19 cellular contexts compared by ENCODE assay signal in genomic region chr13:106176103-106176502, GRCh38.
A peak's percentile ranks its signal among the peaks of the same experiment; 100 is the strongest.
DNase-seq lines count a peak whose midpoint lies in the region; ATAC-seq and TF ChIP-seq lines count a peak whose summit lies in the region.
"Had no signal": no experiment of that assay in that cellular context is flagged by ENCODE, and none has a peak within 500 bp of the region (broad histone marks: within the 10 kb centered on the region; RNA-seq: fewer than 3 reads in every experiment).

No MANE protein-coding gene starts in this region.

- no peak overlapping the region for H3K4me3 ChIP-seq in AG09309 (ENCODE audit: control insufficient read depth, low read depth, low read length)
- H3K4me3 ChIP-seq in SJCRH30: no peak overlapping the region
- H3K4me3 ChIP-seq: colonic mucosa, esophagus muscularis mucosa, stomach, uterus had no signal

- ATAC-seq in GM21737 (IDR thresholded peaks at IDR 0.05; ENCODE audit: unreplicated experiment): no peak
- ATAC-seq: activated CD8-positive, alpha-beta T cell treated with anti-CD3 and anti-CD28 coated beads for 36 hours; activated T-cell treated with anti-CD3 and anti-CD28 coated beads, Interleukin-2, amount 50 U/mL, for 72 hours; naive thymus-derived CD4-positive, alpha-beta T cell had no signal

- H3K36me3 Mint-ChIP-seq in HFFc6 (ENCODE audit: low read depth): peaks cover 18% of the 10 kb centered on the region; the same call in 1 of the 2 replicates

- no peak overlapping the region for H3K27ac ChIP-seq in SJCRH30
- H3K27ac ChIP-seq: esophagus muscularis mucosa, stomach, uterus had no signal

- peaks cover 7% of the 10 kb centered on the region; the same call in 1 of the 2 replicates for H3K9me3 Mint-ChIP-seq in HFFc6
- H3K9me3 Mint-ChIP-seq: activated CD8-positive, alpha-beta T cell treated with anti-CD3 and anti-CD28 coated beads for 36 hours; activated T-cell treated with anti-CD3 and anti-CD28 coated beads, Interleukin-2, amount 50 U/mL, for 72 hours had no signal

- H3K27me3 Mint-ChIP-seq in HFFc6 (ENCODE audit: insufficient read depth): peaks cover 3% of the 10 kb centered on the region; the same call in 1 of the 2 replicates
- H3K27me3 Mint-ChIP-seq: activated CD8-positive, alpha-beta T cell treated with anti-CD3 and anti-CD28 coated beads for 36 hours had no signal

- peak overlapping the region; percentile 71 for H3K4me3 Mint-ChIP-seq in HFFc6
- H3K4me3 Mint-ChIP-seq: activated CD8-positive, alpha-beta T cell treated with anti-CD3 and anti-CD28 coated beads for 36 hours; activated T-cell treated with anti-CD3 and anti-CD28 coated beads, Interleukin-2, amount 50 U/mL, for 72 hours; naive thymus-derived CD4-positive, alpha-beta T cell had no signal

- H3K36me3 ChIP-seq in SJCRH30: no peaks in the 10 kb centered on the region
- H3K36me3 ChIP-seq: colonic mucosa, esophagus muscularis mucosa, stomach, uterus had no signal

- peaks cover 31% of the 10 kb centered on the region for H3K4me1 Mint-ChIP-seq in HFFc6 (ENCODE audit: low read depth)
- H3K4me1 Mint-ChIP-seq: naive thymus-derived CD4-positive, alpha-beta T cell had no signal

- DNase-seq in AG09309 (ENCODE audit: low read depth) (peak; percentile 46), HFFc6 (peak; percentile 68), amniotic epithelial cell (ENCODE audit: low read depth) (peak; percentile 87), iris pigment epithelial cell (ENCODE audit: low read depth) (peak; percentile 49), SJCRH30 (no peak), activated gamma-delta T cell (lab: John Stamatoyannopoulos, UW) (no peak), germinal center (ENCODE audit: low spot score) (no peak)
- DNase-seq: activated CD8-positive, alpha-beta T cell treated with anti-CD3 and anti-CD28 coated beads for 36 hours; activated T-cell treated with anti-CD3 and anti-CD28 coated beads, Interleukin-2, amount 50 U/mL, for 72 hours; amygdala; colonic mucosa; KG1; naive thymus-derived CD4-positive, alpha-beta T cell; NCI-H146; NCI-H446; stomach; uterus had no signal

- no peaks in the 10 kb centered on the region for H3K9me3 ChIP-seq in SJCRH30 (replicated peaks)
- H3K9me3 ChIP-seq: colonic mucosa, uterus had no signal

- H3K27ac Mint-ChIP-seq in HFFc6: peak overlapping the region; percentile 77
- H3K27ac Mint-ChIP-seq: activated CD8-positive, alpha-beta T cell treated with anti-CD3 and anti-CD28 coated beads for 36 hours; activated T-cell treated with anti-CD3 and anti-CD28 coated beads, Interleukin-2, amount 50 U/mL, for 72 hours; naive thymus-derived CD4-positive, alpha-beta T cell had no signal

- TF ChIP-seq CTCF in AG09309 (IDR thresholded peaks at IDR 0.05; ENCODE audit: control insufficient read depth, insufficient read depth, low read depth, low read length, missing control alignments): no peak
- TF ChIP-seq CTCF in HFFc6 (IDR thresholded peaks at IDR 0.05): no peak

- no peaks in the 10 kb centered on the region for H3K4me1 ChIP-seq in SJCRH30
- H3K4me1 ChIP-seq: stomach, uterus had no signal

- H3K27me3 ChIP-seq in SJCRH30: no peaks in the 10 kb centered on the region
- H3K27me3 ChIP-seq: colonic mucosa, esophagus muscularis mucosa, stomach, uterus had no signal

Comparison
In these comparisons a context has a peak if more than half of its experiments do, and no peak if none do; other contexts are left out.
1. DNase-seq: peak in AG09309 (single experiment), HFFc6 (single experiment), amniotic epithelial cell (single experiment) and iris pigment epithelial cell (single experiment); none in SJCRH30 (0 of 2), activated gamma-delta T cell (single experiment) and germinal center (single experiment).